Comparison of ENCODE assay signal across 11 cellular contexts in the genomic region with DNA sequence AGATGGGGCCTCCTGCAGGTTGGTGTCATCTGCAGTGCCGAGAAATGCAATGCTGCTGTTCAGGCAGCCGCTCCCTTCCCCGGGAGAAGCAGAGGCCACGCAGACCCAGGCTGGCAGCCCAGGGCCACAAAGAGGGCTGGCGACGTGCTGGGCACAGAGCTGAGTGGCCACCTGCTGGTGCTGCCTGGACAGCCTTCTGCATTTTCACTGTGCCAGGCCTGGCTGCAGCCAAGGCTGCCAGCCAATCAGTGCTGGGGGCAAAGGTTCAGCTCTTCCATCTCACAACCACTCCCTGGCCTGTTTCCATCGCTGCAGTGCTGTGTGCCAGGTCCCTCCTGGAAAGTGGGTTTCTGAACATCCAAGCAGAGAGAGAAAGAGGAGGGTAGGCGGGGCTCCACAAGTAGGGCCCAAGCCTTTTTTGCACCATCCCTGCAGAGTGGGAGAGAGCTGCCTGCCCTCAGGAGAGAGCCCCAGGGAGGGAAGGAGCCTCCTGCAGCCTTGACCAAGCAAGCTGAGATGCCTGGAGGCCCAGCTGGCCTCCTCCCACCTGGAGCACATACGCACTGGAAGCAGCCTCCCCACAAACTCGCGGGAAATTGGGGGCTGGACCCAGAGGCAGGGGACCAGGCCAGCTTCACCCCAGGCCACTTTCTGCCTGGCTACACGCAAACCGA. TPM values are rescaled to one million over a fixed set of nuclear protein-coding genes. Genes with fewer than 3 reads are reported as not detected.
DNase-seq lines count a peak whose midpoint lies in the region; ATAC-seq and TF ChIP-seq lines count a peak whose summit lies in the region.
"Had no signal": no experiment of that assay in that cellular context is flagged by ENCODE, and none has a peak within 500 bp of the region (broad histone marks: within the 10 kb centered on the region; RNA-seq: fewer than 3 reads in every experiment).

No MANE protein-coding gene starts in this region.

- peak; percentile 46 for TF ChIP-seq CTCF in 22Rv1 (IDR thresholded peaks at IDR 0.05)
- peak; percentile 31 for TF ChIP-seq CTCF in HFFc6 (IDR thresholded peaks at IDR 0.05)

- no peak overlapping the region for H3K27ac ChIP-seq in 22Rv1
- no peak overlapping the region for H3K27ac ChIP-seq in neuronal stem cell (replicated peaks; ENCODE audit: low read length)
- H3K27ac ChIP-seq: BLaER1 treated with 17β-estradiol and CSF1 and Interleukin-3, amounts not matched to agents 10 nM and 100 nM; upper lobe of right lung had no signal

- POLR2A ChIA-PET in T-cell (lab: Charles Lee), result no interaction called here

- CTCF ChIA-PET in T-cell (lab: Charles Lee), result no interaction called here

- H3K9me3 ChIP-seq in neuronal stem cell (replicated peaks in 1 of 2; ENCODE audit: control insufficient read depth in 2 of 2, insufficient read depth in 1 of 2, low read depth in 1 of 2, low read length in 2 of 2), result peaks cover 0 to 2% of the 10 kb centered on the region in 2 donors
- H3K9me3 ChIP-seq: upper lobe of right lung had no signal

- H3K9me3 Mint-ChIP-seq in HFFc6, result peaks cover 2% of the 10 kb centered on the region; the same call in 1 of the 2 replicates
- no peaks in the 10 kb centered on the region for H3K9me3 Mint-ChIP-seq in T-cell

- peaks cover 25% of the 10 kb centered on the region for H3K27me3 Mint-ChIP-seq in HFFc6 (ENCODE audit: insufficient read depth)
- H3K27me3 Mint-ChIP-seq in T-cell, result peaks cover 8 to 15% of the 10 kb centered on the region in 2 donors

- H3K4me1 Mint-ChIP-seq in HFFc6 (ENCODE audit: low read depth) (no peaks in the 10 kb centered on the region), T-cell (no peaks in the 10 kb centered on the region)

- H2AFZ ChIP-seq in neuronal stem cell (ENCODE audit: low read length), result no peak overlapping the region

- no peak overlapping the region for H2AK5ac ChIP-seq in neuronal stem cell (ENCODE audit: low read depth, low read length)

- no peak overlapping the region for H3K14ac ChIP-seq in neuronal stem cell (ENCODE audit: low read length)

- H3K4me1 ChIP-seq in neuronal stem cell (ENCODE audit: control insufficient read depth in 2 of 2, insufficient read depth in 1 of 2, low read depth in 1 of 2, low read length in 2 of 2), result peaks cover 0 to 8% of the 10 kb centered on the region in 2 donors
- H3K4me1 ChIP-seq: upper lobe of right lung had no signal

- no peak overlapping the region for H3K4me3 Mint-ChIP-seq in HFFc6
- H3K4me3 Mint-ChIP-seq in T-cell, result no peak overlapping the region

- H2BK120ac ChIP-seq in neuronal stem cell (ENCODE audit: low read depth, low read length), result no peak overlapping the region

- no peak overlapping the region for H3K18ac ChIP-seq in neuronal stem cell (ENCODE audit: low read length)

- DNase-seq in HFFc6 (no peak), amygdala (lab: John Stamatoyannopoulos, UW) (peak in 48 of 56 donors; percentile 11 to 82 (median 54)), left lobe of liver (ENCODE audit: low spot score) (peak; percentile 93), T-cell (no peak), neuronal stem cell (ENCODE audit: low spot score) (no peak)
- no peak for DNase-seq in activated CD8-positive, alpha-beta memory T cell treated with anti-CD3 and anti-CD28 coated beads for 24 hours
- DNase-seq: NCI-H2171, upper lobe of right lung had no signal

- H3K27ac Mint-ChIP-seq in HFFc6 (no peak overlapping the region), T-cell (no peak overlapping the region)

- no peak overlapping the region for H2BK5ac ChIP-seq in neuronal stem cell (ENCODE audit: low read length)

- no peak overlapping the region for H3K4ac ChIP-seq in neuronal stem cell (ENCODE audit: low read length)

- H4K8ac ChIP-seq in neuronal stem cell (ENCODE audit: low read depth, low read length), result no peak overlapping the region

- ATAC-seq in left lobe of liver, result peak; percentile 94
- ATAC-seq in GM19452 (IDR thresholded peaks at IDR 0.05; ENCODE audit: unreplicated experiment), result no peak
- no peak for ATAC-seq in T-cell (replicated peaks in 1 of 4)
- ATAC-seq: upper lobe of right lung had no signal

- no peak overlapping the region for H2BK15ac ChIP-seq in neuronal stem cell (ENCODE audit: low read length)

- H3K36me3 Mint-ChIP-seq in HFFc6 (ENCODE audit: low read depth), result no peaks in the 10 kb centered on the region
- H3K36me3 Mint-ChIP-seq in T-cell, result no peaks in the 10 kb centered on the region

- WGBS in neuronal stem cell (ENCODE audit: extremely low coverage in 2 of 2, insufficient read length in 2 of 2, insufficient replicate concordance in 1 of 2), 2 donors, result no CpG with 5 or more reads among the region's 13 CpGs

- no peak overlapping the region for H3K4me3 ChIP-seq in neuronal stem cell (ENCODE audit: low read length in 2 of 2)
- H3K4me3 ChIP-seq: BLaER1 treated with 17β-estradiol and CSF1 and Interleukin-3, amounts not matched to agents 10 nM and 100 nM; upper lobe of right lung had no signal

- H3K79me1 ChIP-seq in neuronal stem cell (ENCODE audit: low read depth, low read length), result no peaks in the 10 kb centered on the region

- no peak overlapping the region for H3K9ac ChIP-seq in neuronal stem cell (ENCODE audit: low read depth, low read length, poor library complexity)
- H3K9ac ChIP-seq: BLaER1 treated with 17β-estradiol and CSF1 and Interleukin-3, amounts not matched to agents 10 nM and 100 nM had no signal

- no peaks in the 10 kb centered on the region for H3K36me3 ChIP-seq in neuronal stem cell (replicated peaks in 1 of 2; ENCODE audit: control insufficient read depth in 2 of 2, insufficient read depth in 2 of 2, low read length in 2 of 2)
- H3K36me3 ChIP-seq: BLaER1 treated with 17β-estradiol and CSF1 and Interleukin-3, amounts not matched to agents 10 nM and 100 nM; upper lobe of right lung had no signal

- H2BK12ac ChIP-seq in neuronal stem cell (ENCODE audit: low read length), result no peak overlapping the region

- H4K91ac ChIP-seq in neuronal stem cell (ENCODE audit: low read depth, low read length, poor library complexity), result no peak overlapping the region

- peaks cover 0 to 5% (median 0%) of the 10 kb centered on the region in 3 experiments for H3K27me3 ChIP-seq in neuronal stem cell (ENCODE audit: control insufficient read depth in 3 of 3, insufficient read depth in 3 of 3, low read depth in 1 of 3, low read length in 3 of 3)
- H3K27me3 ChIP-seq: BLaER1 treated with 17β-estradiol and CSF1 and Interleukin-3, amounts not matched to agents 10 nM and 100 nM had no signal

- H3K23ac ChIP-seq in neuronal stem cell (ENCODE audit: low read depth, low read length, poor library complexity), result no peak overlapping the region

- no peak overlapping the region for H3K4me2 ChIP-seq in neuronal stem cell (ENCODE audit: insufficient read depth, low read length, poor library complexity, severe bottlenecking)
- H3K4me2 ChIP-seq: BLaER1 treated with 17β-estradiol and CSF1 and Interleukin-3, amounts not matched to agents 10 nM and 100 nM had no signal

RNA-seq across cellular contexts. Expression of a gene that starts 20.1 kb away (rescaled TPM):
- under 1 TPM; 0.23 to 0.43 (median 0.26) TPM for total RNA-seq in HFFc6 (2021; fragmentation: NEBNext Ultra II Directional; extraction: Animal tissue kit (Norgen Biotek cat#: 25700))
- total RNA-seq in left lobe of liver (0.28 TPM), T-cell (under 1 TPM in 2 of 5 donors, not detected in 3; 0.16 to 0.18 TPM)
- polyA plus RNA-seq in neuronal stem cell (2013, experiment 1 of 2), result 7.7 TPM
- polyA plus RNA-seq in neuronal stem cell (2013, experiment 2 of 2), result 7.2 TPM

Comparison
In these comparisons a context has a peak if more than half of its experiments do, and no peak if none do; other contexts are left out.
1. DNase-seq: peak in amygdala (48 of 56) and left lobe of liver (single experiment); none in HFFc6 (single experiment), T-cell (0 of 34), activated CD8-positive, alpha-beta memory T cell treated with anti-CD3 and anti-CD28 coated beads for 24 hours (single experiment) and neuronal stem cell (single experiment).